Comparison of ENCODE assay signal across 1 cellular context in the genomic region with DNA sequence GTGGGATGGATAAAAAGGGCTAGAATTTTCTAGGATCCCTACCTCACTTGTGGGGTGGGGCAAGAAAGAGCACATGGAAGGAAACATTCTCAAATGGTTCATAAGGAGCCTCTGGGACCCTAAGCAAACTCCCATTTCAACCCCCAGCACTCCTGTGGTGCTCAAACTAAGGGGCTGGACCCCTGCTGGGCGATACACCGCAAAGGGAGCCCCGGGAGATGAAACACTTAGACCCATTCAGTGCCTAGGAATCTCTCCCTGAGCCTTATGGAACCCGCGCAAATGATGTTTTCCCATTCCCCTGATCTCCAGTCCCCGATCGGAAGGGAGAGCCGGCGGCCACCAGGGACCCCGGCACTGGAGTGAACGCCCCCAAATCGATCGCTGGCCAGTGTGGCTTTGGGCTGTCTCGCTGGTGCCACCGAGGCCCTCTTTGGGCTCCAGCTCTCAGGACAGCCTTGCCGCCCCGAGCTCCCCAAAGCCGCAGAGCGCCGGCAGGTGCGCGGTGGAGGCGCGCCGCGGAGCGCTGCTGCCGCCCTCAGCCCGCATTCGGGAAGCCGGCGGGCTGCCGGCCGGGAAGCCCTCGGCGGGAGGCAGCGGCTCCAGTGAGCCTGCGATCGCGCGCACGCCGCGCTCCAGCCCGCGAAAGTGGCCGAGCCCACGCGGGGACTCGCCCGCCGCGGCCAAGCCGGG.
TF ChIP-seq lines count a peak whose summit lies in the region.

No MANE protein-coding gene starts in this region.

TF ChIP-seq in HepG2, 621 proteins besides CTCF, POLR2A, EP300 and RAD21 (continued from another document and continues in another):
- TF ChIP-seq, protein P1, sequence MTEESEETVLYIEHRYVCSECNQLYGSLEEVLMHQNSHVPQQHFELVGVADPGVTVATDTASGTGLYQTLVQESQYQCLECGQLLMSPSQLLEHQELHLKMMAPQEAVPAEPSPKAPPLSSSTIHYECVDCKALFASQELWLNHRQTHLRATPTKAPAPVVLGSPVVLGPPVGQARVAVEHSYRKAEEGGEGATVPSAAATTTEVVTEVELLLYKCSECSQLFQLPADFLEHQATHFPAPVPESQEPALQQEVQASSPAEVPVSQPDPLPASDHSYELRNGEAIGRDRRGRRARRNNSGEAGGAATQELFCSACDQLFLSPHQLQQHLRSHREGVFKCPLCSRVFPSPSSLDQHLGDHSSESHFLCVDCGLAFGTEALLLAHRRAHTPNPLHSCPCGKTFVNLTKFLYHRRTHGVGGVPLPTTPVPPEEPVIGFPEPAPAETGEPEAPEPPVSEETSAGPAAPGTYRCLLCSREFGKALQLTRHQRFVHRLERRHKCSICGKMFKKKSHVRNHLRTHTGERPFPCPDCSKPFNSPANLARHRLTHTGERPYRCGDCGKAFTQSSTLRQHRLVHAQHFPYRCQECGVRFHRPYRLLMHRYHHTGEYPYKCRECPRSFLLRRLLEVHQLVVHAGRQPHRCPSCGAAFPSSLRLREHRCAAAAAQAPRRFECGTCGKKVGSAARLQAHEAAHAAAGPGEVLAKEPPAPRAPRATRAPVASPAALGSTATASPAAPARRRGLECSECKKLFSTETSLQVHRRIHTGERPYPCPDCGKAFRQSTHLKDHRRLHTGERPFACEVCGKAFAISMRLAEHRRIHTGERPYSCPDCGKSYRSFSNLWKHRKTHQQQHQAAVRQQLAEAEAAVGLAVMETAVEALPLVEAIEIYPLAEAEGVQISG (CRISPR knock-in tag; IDR thresholded peaks at IDR 0.05), result peak; percentile 16; the same call in 1 of the 2 replicates
- TF ChIP-seq MED8 (CRISPR knock-in tag; IDR thresholded peaks at IDR 0.05; ENCODE audit: insufficient replicate concordance) (no peak), ZKSCAN1 (IDR thresholded peaks at IDR 0.05; ENCODE audit: low read length) (no peak), XRCC5 (optimal IDR thresholded peaks at IDR 0.05; ENCODE audit: low read length) (no peak), ZFY (CRISPR knock-in tag; IDR thresholded peaks at IDR 0.05) (0 out of 2 replicates have a peak, but pooled peaks have one; percentile 34), ZNF331 (CRISPR knock-in tag; IDR thresholded peaks at IDR 0.05) (no peak), RBFOX2 (IDR thresholded peaks at IDR 0.05; ENCODE audit: low read depth, low read length) (peak; percentile 36; the same call in 1 of the 2 replicates), KDM2A (CRISPR knock-in tag; IDR thresholded peaks at IDR 0.05; ENCODE audit: borderline replicate concordance, low read depth) (peak; percentile 51; the same call in 1 of the 2 replicates), NFATC3 (CRISPR knock-in tag; IDR thresholded peaks at IDR 0.05) (no peak), HDAC1 (CRISPR knock-in tag; IDR thresholded peaks at IDR 0.05) (0 out of 2 replicates have a peak, but pooled peaks have one; percentile 23), ZNF841 (CRISPR knock-in tag; IDR thresholded peaks at IDR 0.05; ENCODE audit: borderline replicate concordance) (no peak), SMC3 (IDR thresholded peaks at IDR 0.05; ENCODE audit: low read length) (no peak), HOXA3 (CRISPR knock-in tag; IDR thresholded peaks at IDR 0.05) (peak; percentile 3; the same call in 1 of the 2 replicates), ZNF292 (CRISPR knock-in tag; IDR thresholded peaks at IDR 0.05; ENCODE audit: borderline replicate concordance, low read depth) (no peak), ZNF124 (CRISPR knock-in tag; IDR thresholded peaks at IDR 0.05) (no peak), THAP11 (CRISPR knock-in tag; IDR thresholded peaks at IDR 0.05) (0 out of 2 replicates have a peak, but pooled peaks have one; percentile 27), HIVEP1 (CRISPR knock-in tag; IDR thresholded peaks at IDR 0.05) (no peak), CBX2 (IDR thresholded peaks at IDR 0.05; ENCODE audit: low read depth, low read length) (no peak), CBX2 (CRISPR knock-in tag; IDR thresholded peaks at IDR 0.05; ENCODE audit: low read depth) (no peak), SAP130 (CRISPR knock-in tag; IDR thresholded peaks at IDR 0.05; ENCODE audit: low read depth) (0 out of 2 replicates have a peak, but pooled peaks have one; percentile 21), FOSL2 (CRISPR knock-in tag; IDR thresholded peaks at IDR 0.05) (no peak), KDM6A (CRISPR knock-in tag; IDR thresholded peaks at IDR 0.05; ENCODE audit: low read depth) (no peak)
- TF ChIP-seq, protein P2, sequence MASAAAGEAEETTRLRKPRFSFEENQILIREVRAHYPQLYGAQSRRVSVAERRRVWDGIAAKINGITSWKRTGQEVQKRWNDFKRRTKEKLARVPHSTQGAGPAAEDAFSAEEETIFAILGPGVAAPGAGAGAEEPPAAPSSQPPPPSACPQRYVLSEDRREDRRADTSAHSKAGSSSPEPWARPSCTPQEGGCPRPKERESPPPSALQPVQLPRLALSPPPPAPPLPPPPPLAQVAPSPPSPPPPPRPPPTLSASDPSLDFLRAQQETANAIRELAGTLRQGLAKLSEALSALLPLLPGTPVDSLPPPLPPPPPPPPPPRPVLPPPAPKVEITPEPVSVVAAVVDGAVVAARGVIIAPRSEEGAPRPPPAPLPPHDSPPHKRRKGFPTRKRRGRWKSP (CRISPR knock-in tag; IDR thresholded peaks at IDR 0.05), result no peak
- TF ChIP-seq, protein P3, sequence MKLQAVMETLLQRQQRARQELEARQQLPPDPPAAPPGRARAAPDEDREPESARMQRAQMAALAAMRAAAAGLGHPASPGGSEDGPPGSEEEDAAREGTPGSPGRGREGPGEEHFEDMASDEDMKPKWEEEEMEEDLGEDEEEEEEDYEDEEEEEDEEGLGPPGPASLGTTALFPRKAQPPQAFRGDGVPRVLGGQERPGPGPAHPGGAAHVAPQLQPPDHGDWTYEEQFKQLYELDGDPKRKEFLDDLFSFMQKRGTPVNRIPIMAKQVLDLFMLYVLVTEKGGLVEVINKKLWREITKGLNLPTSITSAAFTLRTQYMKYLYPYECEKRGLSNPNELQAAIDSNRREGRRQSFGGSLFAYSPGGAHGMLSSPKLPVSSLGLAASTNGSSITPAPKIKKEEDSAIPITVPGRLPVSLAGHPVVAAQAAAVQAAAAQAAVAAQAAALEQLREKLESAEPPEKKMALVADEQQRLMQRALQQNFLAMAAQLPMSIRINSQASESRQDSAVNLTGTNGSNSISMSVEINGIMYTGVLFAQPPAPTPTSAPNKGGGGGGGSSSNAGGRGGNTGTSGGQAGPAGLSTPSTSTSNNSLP (IDR thresholded peaks at IDR 0.05; ENCODE audit: low read depth, low read length), result no peak
- TF ChIP-seq, protein P4, sequence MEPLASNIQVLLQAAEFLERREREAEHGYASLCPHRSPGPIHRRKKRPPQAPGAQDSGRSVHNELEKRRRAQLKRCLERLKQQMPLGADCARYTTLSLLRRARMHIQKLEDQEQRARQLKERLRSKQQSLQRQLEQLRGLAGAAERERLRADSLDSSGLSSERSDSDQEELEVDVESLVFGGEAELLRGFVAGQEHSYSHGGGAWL (CRISPR knock-in tag; IDR thresholded peaks at IDR 0.05), result 0 out of 2 replicates have a peak, but pooled peaks have one; percentile 13
- TF ChIP-seq, protein P5, sequence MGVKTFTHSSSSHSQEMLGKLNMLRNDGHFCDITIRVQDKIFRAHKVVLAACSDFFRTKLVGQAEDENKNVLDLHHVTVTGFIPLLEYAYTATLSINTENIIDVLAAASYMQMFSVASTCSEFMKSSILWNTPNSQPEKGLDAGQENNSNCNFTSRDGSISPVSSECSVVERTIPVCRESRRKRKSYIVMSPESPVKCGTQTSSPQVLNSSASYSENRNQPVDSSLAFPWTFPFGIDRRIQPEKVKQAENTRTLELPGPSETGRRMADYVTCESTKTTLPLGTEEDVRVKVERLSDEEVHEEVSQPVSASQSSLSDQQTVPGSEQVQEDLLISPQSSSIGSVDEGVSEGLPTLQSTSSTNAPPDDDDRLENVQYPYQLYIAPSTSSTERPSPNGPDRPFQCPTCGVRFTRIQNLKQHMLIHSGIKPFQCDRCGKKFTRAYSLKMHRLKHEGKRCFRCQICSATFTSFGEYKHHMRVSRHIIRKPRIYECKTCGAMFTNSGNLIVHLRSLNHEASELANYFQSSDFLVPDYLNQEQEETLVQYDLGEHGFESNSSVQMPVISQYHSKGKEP (CRISPR knock-in tag; IDR thresholded peaks at IDR 0.05), result no peak
- TF ChIP-seq, protein P6, sequence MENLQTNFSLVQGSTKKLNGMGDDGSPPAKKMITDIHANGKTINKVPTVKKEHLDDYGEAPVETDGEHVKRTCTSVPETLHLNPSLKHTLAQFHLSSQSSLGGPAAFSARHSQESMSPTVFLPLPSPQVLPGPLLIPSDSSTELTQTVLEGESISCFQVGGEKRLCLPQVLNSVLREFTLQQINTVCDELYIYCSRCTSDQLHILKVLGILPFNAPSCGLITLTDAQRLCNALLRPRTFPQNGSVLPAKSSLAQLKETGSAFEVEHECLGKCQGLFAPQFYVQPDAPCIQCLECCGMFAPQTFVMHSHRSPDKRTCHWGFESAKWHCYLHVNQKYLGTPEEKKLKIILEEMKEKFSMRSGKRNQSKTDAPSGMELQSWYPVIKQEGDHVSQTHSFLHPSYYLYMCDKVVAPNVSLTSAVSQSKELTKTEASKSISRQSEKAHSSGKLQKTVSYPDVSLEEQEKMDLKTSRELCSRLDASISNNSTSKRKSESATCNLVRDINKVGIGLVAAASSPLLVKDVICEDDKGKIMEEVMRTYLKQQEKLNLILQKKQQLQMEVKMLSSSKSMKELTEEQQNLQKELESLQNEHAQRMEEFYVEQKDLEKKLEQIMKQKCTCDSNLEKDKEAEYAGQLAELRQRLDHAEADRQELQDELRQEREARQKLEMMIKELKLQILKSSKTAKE (CRISPR knock-in tag; IDR thresholded peaks at IDR 0.05; ENCODE audit: borderline replicate concordance), result no peak
- TF ChIP-seq, protein P7, sequence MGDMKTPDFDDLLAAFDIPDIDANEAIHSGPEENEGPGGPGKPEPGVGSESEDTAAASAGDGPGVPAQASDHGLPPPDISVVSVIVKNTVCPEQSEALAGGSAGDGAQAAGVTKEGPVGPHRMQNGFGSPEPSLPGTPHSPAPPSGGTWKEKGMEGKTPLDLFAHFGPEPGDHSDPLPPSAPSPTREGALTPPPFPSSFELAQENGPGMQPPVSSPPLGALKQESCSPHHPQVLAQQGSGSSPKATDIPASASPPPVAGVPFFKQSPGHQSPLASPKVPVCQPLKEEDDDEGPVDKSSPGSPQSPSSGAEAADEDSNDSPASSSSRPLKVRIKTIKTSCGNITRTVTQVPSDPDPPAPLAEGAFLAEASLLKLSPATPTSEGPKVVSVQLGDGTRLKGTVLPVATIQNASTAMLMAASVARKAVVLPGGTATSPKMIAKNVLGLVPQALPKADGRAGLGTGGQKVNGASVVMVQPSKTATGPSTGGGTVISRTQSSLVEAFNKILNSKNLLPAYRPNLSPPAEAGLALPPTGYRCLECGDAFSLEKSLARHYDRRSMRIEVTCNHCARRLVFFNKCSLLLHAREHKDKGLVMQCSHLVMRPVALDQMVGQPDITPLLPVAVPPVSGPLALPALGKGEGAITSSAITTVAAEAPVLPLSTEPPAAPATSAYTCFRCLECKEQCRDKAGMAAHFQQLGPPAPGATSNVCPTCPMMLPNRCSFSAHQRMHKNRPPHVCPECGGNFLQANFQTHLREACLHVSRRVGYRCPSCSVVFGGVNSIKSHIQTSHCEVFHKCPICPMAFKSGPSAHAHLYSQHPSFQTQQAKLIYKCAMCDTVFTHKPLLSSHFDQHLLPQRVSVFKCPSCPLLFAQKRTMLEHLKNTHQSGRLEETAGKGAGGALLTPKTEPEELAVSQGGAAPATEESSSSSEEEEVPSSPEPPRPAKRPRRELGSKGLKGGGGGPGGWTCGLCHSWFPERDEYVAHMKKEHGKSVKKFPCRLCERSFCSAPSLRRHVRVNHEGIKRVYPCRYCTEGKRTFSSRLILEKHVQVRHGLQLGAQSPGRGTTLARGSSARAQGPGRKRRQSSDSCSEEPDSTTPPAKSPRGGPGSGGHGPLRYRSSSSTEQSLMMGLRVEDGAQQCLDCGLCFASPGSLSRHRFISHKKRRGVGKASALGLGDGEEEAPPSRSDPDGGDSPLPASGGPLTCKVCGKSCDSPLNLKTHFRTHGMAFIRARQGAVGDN (CRISPR knock-in tag; IDR thresholded peaks at IDR 0.05), result peak; percentile 21; the same call in 1 of the 2 replicates
- TF ChIP-seq, protein P8, sequence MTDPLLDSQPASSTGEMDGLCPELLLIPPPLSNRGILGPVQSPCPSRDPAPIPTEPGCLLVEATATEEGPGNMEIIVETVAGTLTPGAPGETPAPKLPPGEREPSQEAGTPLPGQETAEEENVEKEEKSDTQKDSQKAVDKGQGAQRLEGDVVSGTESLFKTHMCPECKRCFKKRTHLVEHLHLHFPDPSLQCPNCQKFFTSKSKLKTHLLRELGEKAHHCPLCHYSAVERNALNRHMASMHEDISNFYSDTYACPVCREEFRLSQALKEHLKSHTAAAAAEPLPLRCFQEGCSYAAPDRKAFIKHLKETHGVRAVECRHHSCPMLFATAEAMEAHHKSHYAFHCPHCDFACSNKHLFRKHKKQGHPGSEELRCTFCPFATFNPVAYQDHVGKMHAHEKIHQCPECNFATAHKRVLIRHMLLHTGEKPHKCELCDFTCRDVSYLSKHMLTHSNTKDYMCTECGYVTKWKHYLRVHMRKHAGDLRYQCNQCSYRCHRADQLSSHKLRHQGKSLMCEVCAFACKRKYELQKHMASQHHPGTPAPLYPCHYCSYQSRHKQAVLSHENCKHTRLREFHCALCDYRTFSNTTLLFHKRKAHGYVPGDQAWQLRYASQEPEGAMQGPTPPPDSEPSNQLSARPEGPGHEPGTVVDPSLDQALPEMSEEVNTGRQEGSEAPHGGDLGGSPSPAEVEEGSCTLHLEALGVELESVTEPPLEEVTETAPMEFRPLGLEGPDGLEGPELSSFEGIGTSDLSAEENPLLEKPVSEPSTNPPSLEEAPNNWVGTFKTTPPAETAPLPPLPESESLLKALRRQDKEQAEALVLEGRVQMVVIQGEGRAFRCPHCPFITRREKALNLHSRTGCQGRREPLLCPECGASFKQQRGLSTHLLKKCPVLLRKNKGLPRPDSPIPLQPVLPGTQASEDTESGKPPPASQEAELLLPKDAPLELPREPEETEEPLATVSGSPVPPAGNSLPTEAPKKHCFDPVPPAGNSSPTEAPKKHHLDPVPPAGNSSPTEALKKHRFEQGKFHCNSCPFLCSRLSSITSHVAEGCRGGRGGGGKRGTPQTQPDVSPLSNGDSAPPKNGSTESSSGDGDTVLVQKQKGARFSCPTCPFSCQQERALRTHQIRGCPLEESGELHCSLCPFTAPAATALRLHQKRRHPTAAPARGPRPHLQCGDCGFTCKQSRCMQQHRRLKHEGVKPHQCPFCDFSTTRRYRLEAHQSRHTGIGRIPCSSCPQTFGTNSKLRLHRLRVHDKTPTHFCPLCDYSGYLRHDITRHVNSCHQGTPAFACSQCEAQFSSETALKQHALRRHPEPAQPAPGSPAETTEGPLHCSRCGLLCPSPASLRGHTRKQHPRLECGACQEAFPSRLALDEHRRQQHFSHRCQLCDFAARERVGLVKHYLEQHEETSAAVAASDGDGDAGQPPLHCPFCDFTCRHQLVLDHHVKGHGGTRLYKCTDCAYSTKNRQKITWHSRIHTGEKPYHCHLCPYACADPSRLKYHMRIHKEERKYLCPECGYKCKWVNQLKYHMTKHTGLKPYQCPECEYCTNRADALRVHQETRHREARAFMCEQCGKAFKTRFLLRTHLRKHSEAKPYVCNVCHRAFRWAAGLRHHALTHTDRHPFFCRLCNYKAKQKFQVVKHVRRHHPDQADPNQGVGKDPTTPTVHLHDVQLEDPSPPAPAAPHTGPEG (CRISPR knock-in tag; IDR thresholded peaks at IDR 0.05), result no peak
